In genomic region chr1:14840374-14840773, GRCh38 we compare ENCODE assay signal across 29 cellular contexts.
"Had no signal": no experiment of that assay in that cellular context is flagged by ENCODE, and none has a peak within 500 bp of the region (broad histone marks: within the 10 kb centered on the region; RNA-seq: fewer than 3 reads in every experiment).

No MANE protein-coding gene starts in this region.

- H3K9me3 ChIP-seq: colonic mucosa had no signal

- ATAC-seq: activated T-cell treated with anti-CD3 and anti-CD28 coated beads, Interleukin-2, amount 50 U/mL, for 72 hours; WTC11 had no signal

- DNase-seq: activated CD4-positive, alpha-beta memory T cell treated with anti-CD3 and anti-CD28 coated beads, Interleukin-2, amount 10 ng/mL, durations not matched to agents 7 days and 5 days; activated CD4-positive, alpha-beta T cell treated with anti-CD3 and anti-CD28 coated beads for 1 hour; activated CD4-positive, alpha-beta T cell treated with anti-CD3 and anti-CD28 coated beads for 4 hours; activated CD4-positive, alpha-beta T cell treated with anti-CD3 and anti-CD28 coated beads, Interleukin-2, amount 10 ng/mL, durations not matched to agents 7 days and 5 days; activated CD4-positive, alpha-beta T cell treated with anti-CD3 and anti-CD28 coated beads, Interleukin-2, amount 50 U/mL, for 4 hours; activated CD8-positive, alpha-beta memory T cell treated with anti-CD3 and anti-CD28 coated beads, Interleukin-2, amount 50 U/mL, for 48 hours; activated gamma-delta T cell; activated naive CD4-positive, alpha-beta T cell treated with anti-CD3 and anti-CD28 coated beads, Interleukin-2, amount 50 U/mL, for 16 hours; activated naive CD4-positive, alpha-beta T cell treated with Interleukin-2 at 50 U/mL for 16 hours; activated T-cell treated with anti-CD3 and anti-CD28 coated beads for 4 hours; activated T-cell treated with anti-CD3 and anti-CD28 coated beads, Interleukin-2, amount 50 U/mL, for 24 hours; activated T-cell treated with anti-CD3 and anti-CD28 coated beads, Interleukin-2, amount 50 U/mL, for 72 hours; amniotic stem cell; anterior cingulate cortex; brain microvascular endothelial cell; caudate nucleus; colonic mucosa; effector CD8-positive, alpha-beta T cell; esophagus squamous epithelium; foreskin melanocyte; head of caudate nucleus; T-helper 2 cell had no signal

- H3K4me1 ChIP-seq: colonic mucosa had no signal

- H3K36me3 ChIP-seq: brain microvascular endothelial cell, colonic mucosa, esophagus squamous epithelium had no signal

- H3K27ac ChIP-seq: brain microvascular endothelial cell, colonic mucosa, epithelial cell of prostate, VCaP had no signal

- FAIRE-seq: astrocyte, endometrium, endothelial cell of umbilical vein, TTC549 had no signal

- H3K27me3 ChIP-seq: brain microvascular endothelial cell, colonic mucosa, esophagus squamous epithelium had no signal

- H3K4me3 ChIP-seq: colonic mucosa, esophagus squamous epithelium had no signal
